ENCODE assay signal across 17 cellular contexts in genomic region chr12:89575405-89575804, GRCh38. TPM values are rescaled to one million over a fixed set of nuclear protein-coding genes. Genes with fewer than 3 reads are reported as not detected.
A peak's percentile ranks its signal among the peaks of the same experiment; 100 is the strongest.
DNase-seq lines count a peak whose midpoint lies in the region; ATAC-seq and TF ChIP-seq lines count a peak whose summit lies in the region.
"Had no signal": no experiment of that assay in that cellular context is flagged by ENCODE, and none has a peak within 500 bp of the region (broad histone marks: within the 10 kb centered on the region; RNA-seq: fewer than 3 reads in every experiment).

No MANE protein-coding gene starts in this region.

- H3K9ac ChIP-seq in mesenchymal stem cell (ENCODE audit: low read length), result peak overlapping the region; percentile 37

- no peaks in the 10 kb centered on the region for H3K36me3 Mint-ChIP-seq in HFFc6 (ENCODE audit: low read depth)
- no peaks in the 10 kb centered on the region for H3K36me3 Mint-ChIP-seq in activated naive CD8-positive, alpha-beta T cell treated with anti-CD3 and anti-CD28 coated beads for 36 hours
- H3K36me3 Mint-ChIP-seq: CD14-positive monocyte had no signal

- no peaks in the 10 kb centered on the region for H3K79me1 ChIP-seq in mesenchymal stem cell (replicated peaks; ENCODE audit: low read length, poor library complexity, severe bottlenecking)

- peak; percentile 45 for ATAC-seq in SK-N-SH treated with all-trans-retinoic acid at 6 μM for 48 hours

- H3K4me3 Mint-ChIP-seq in HFFc6, result peak overlapping the region; percentile 17
- no peak overlapping the region for H3K4me3 Mint-ChIP-seq in activated naive CD8-positive, alpha-beta T cell treated with anti-CD3 and anti-CD28 coated beads for 36 hours
- H3K4me3 Mint-ChIP-seq: CD14-positive monocyte had no signal

- H3K4me1 Mint-ChIP-seq in HFFc6 (ENCODE audit: low read depth), result peaks cover 63% of the 10 kb centered on the region
- peaks cover 2% of the 10 kb centered on the region for H3K4me1 Mint-ChIP-seq in activated naive CD8-positive, alpha-beta T cell treated with anti-CD3 and anti-CD28 coated beads for 36 hours

- no peak overlapping the region for H2BK12ac ChIP-seq in mesenchymal stem cell (ENCODE audit: low read length in 2 of 2)

- H4K8ac ChIP-seq in mesenchymal stem cell (ENCODE audit: low read length), result no peak overlapping the region

- no peak overlapping the region for H2BK15ac ChIP-seq in mesenchymal stem cell (ENCODE audit: low read depth, poor library complexity, severe bottlenecking)

- no peak overlapping the region for H2BK5ac ChIP-seq in mesenchymal stem cell (ENCODE audit: low read depth, low read length, poor library complexity, severe bottlenecking)

- no peak for TF ChIP-seq EP300 in sigmoid colon (IDR thresholded peaks at IDR 0.05)

- no peak for TF ChIP-seq POLR2A in sigmoid colon (IDR thresholded peaks at IDR 0.05)

- H3K27ac Mint-ChIP-seq in HFFc6, result no peak overlapping the region; the same call in 1 of the 2 replicates
- no peak overlapping the region for H3K27ac Mint-ChIP-seq in activated naive CD8-positive, alpha-beta T cell treated with anti-CD3 and anti-CD28 coated beads for 36 hours
- H3K27ac Mint-ChIP-seq: CD14-positive monocyte had no signal

- no peak overlapping the region for H3K23ac ChIP-seq in mesenchymal stem cell (ENCODE audit: low read length in 2 of 2)

- no peaks in the 10 kb centered on the region for H3K9me3 ChIP-seq in mesenchymal stem cell (ENCODE audit: control insufficient read depth, low read length)
- H3K9me3 ChIP-seq in sigmoid colon, result no peaks in the 10 kb centered on the region
- H3K9me3 ChIP-seq: Caco-2 had no signal

- no peak overlapping the region for H3K4ac ChIP-seq in mesenchymal stem cell (ENCODE audit: low read depth in 1 of 2, low read length in 2 of 2)

- H3K9me3 Mint-ChIP-seq in HFFc6, result no peaks in the 10 kb centered on the region
- H3K9me3 Mint-ChIP-seq in activated naive CD8-positive, alpha-beta T cell treated with anti-CD3 and anti-CD28 coated beads for 36 hours, result no peaks in the 10 kb centered on the region

- intact Hi-C loops in sigmoid colon (cut with DNase I), result no loop called here

- H3K36me3 ChIP-seq in mesenchymal stem cell (ENCODE audit: control insufficient read depth in 1 of 2, insufficient read depth in 2 of 2, low read depth in 1 of 2, low read length in 2 of 2), result no peaks in the 10 kb centered on the region
- no peaks in the 10 kb centered on the region for H3K36me3 ChIP-seq in sigmoid colon

- H2BK120ac ChIP-seq in mesenchymal stem cell (ENCODE audit: low read depth, low read length), result no peak overlapping the region

- H3K4me1 ChIP-seq in mesenchymal stem cell (ENCODE audit: control insufficient read depth, insufficient read depth, low read depth, low read length), result no peaks in the 10 kb centered on the region
- H3K4me1 ChIP-seq in sigmoid colon, result peaks cover 0 to 6% (median 0%) of the 10 kb centered on the region in 4 donors

- H3K4me3 ChIP-seq in AG10803 (ENCODE audit: low read length), result no peak overlapping the region
- no peak overlapping the region for H3K4me3 ChIP-seq in mesenchymal stem cell (ENCODE audit: insufficient read depth in 1 of 2, low read depth in 1 of 2, low read length in 2 of 2)
- no peak overlapping the region for H3K4me3 ChIP-seq in sigmoid colon

- H3K27me3 Mint-ChIP-seq in HFFc6 (ENCODE audit: insufficient read depth), result peaks cover 3% of the 10 kb centered on the region; the same call in 1 of the 2 replicates
- no peaks in the 10 kb centered on the region for H3K27me3 Mint-ChIP-seq in activated naive CD8-positive, alpha-beta T cell treated with anti-CD3 and anti-CD28 coated beads for 36 hours

- no peak overlapping the region for H3K18ac ChIP-seq in mesenchymal stem cell (ENCODE audit: low read depth in 1 of 2, low read length in 2 of 2)

- no peak overlapping the region for H2AFZ ChIP-seq in mesenchymal stem cell (ENCODE audit: low read depth, low read length)

- peak overlapping the region; percentile 46 for H3K27ac ChIP-seq in mesenchymal stem cell (ENCODE audit: low read length, poor library complexity, severe bottlenecking)
- no peak overlapping the region for H3K27ac ChIP-seq in sigmoid colon

- H2AK5ac ChIP-seq in mesenchymal stem cell (ENCODE audit: low read length, severe bottlenecking), result no peak overlapping the region

- H3K4me2 ChIP-seq in mesenchymal stem cell (ENCODE audit: low read length, poor library complexity, severe bottlenecking), result no peak overlapping the region

- 36% methylated on average over 1 of the region's 1 CpG for WGBS in mesenchymal stem cell
- 65 to 80% methylated on average over 1 of the region's 1 CpG for WGBS in sigmoid colon, 2 donors

- TF ChIP-seq CTCF in AG10803 (conservative IDR thresholded peaks at IDR 0.05; ENCODE audit: low read length) (no peak), HFFc6 (IDR thresholded peaks at IDR 0.05) (no peak), sigmoid colon (IDR thresholded peaks at IDR 0.05) (no peak)

- H3K27me3 ChIP-seq in mesenchymal stem cell (ENCODE audit: control insufficient read depth in 1 of 2, insufficient read depth in 1 of 2, low read length in 2 of 2) (no peaks in the 10 kb centered on the region), sigmoid colon (no peaks in the 10 kb centered on the region)

- H3K14ac ChIP-seq in mesenchymal stem cell (ENCODE audit: low read length in 2 of 2), result no peak overlapping the region

- H4K91ac ChIP-seq in mesenchymal stem cell (ENCODE audit: low read length), result no peak overlapping the region

- DNase-seq in AG10803 (ENCODE audit: low read depth), result peak; percentile 33
- no peak for DNase-seq in HFFc6
- DNase-seq in mesenchymal stem cell, result peak; percentile 20
- DNase-seq in nucleus accumbens (lab: John Stamatoyannopoulos, UW), result no peak
- no peak for DNase-seq in hepatic stellate cell (ENCODE audit: low spot score)
- no peak for DNase-seq in activated naive CD8-positive, alpha-beta T cell treated with anti-CD3 and anti-CD28 coated beads for 36 hours
- DNase-seq in sigmoid colon, result no peak
- DNase-seq: Caco-2; DMS53; GOT3; NCI-H1436; NCI-H2029 treated with DMSO at 0.1 percent for 48 hours; NCI-H2227 treated with DMSO at 0.1 percent for 48 hours; NCI-H526 treated with DMSO at 0.1 percent for 48 hours; NK-92 treated with Interleukin-12 subunit alpha and Interleukin-12 subunit beta, amount 100 ng/mL, for 24 hours had no signal

TF ChIP-seq in SK-N-SH treated with all-trans-retinoic acid at 6 μM for 48 hours, 23 proteins besides CTCF, POLR2A, EP300 and RAD21:
- TF ChIP-seq OSR1 (CRISPR knock-in tag; IDR thresholded peaks at IDR 0.05), result no peak
- TF ChIP-seq ISL1 (CRISPR knock-in tag; IDR thresholded peaks at IDR 0.05), result peak; percentile 36; the same call in 1 of the 2 replicates

RNA-seq across cellular contexts. Expression of gene POC1B, which starts 49.6 kb away (rescaled TPM):
- total RNA-seq in HFFc6 (2021; fragmentation: NEBNext Ultra II Directional; extraction: Animal tissue kit (Norgen Biotek cat#: 25700)), result 10 to 100 TPM; 10.4 to 12.6 (median 11.1) TPM
- 6.7 TPM for polyA plus RNA-seq in mesenchymal stem cell (2013, experiment 1 of 2)
- polyA plus RNA-seq in mesenchymal stem cell (2013, experiment 2 of 2), result 6.9 TPM
- total RNA-seq in activated naive CD8-positive, alpha-beta T cell treated with anti-CD3 and anti-CD28 coated beads for 36 hours, result 10 to 100 TPM; 18.8 to 19.2 TPM
- 10 to 100 TPM; 14.1 to 29.1 (median 26.0) TPM for total RNA-seq in sigmoid colon
- polyA plus RNA-seq in sigmoid colon, result 10 to 100 TPM; 12.5 to 31.7 (median 28.8) TPM

RNA-seq across cellular contexts. Expression of gene GALNT4, which starts 50.8 kb away (rescaled TPM):
- total RNA-seq in HFFc6 (2021; fragmentation: NEBNext Ultra II Directional; extraction: Animal tissue kit (Norgen Biotek cat#: 25700)), result 1 to 10 TPM; 6.9 to 8.1 (median 7.4) TPM
- 4.8 TPM for polyA plus RNA-seq in mesenchymal stem cell (2013, experiment 1 of 2)
- polyA plus RNA-seq in mesenchymal stem cell (2013, experiment 2 of 2), result 4.8 TPM
- 1 to 10 TPM; 5.4 to 5.7 TPM for total RNA-seq in activated naive CD8-positive, alpha-beta T cell treated with anti-CD3 and anti-CD28 coated beads for 36 hours
- total RNA-seq in sigmoid colon, result 1 to 10 TPM; 3.4 to 4.8 (median 4.3) TPM
- 10 to 100 TPM in 1 of 3 donors, 1 to 10 TPM in 2; 3.6 to 14.6 (median 4.9) TPM for polyA plus RNA-seq in sigmoid colon

Comparison
In these comparisons a context has a peak if more than half of its experiments do, and no peak if none do; other contexts are left out.
1. DNase-seq: peak in AG10803 (single experiment) and mesenchymal stem cell (single experiment); none in HFFc6 (single experiment), nucleus accumbens (0 of 56), hepatic stellate cell (single experiment), activated naive CD8-positive, alpha-beta T cell treated with anti-CD3 and anti-CD28 coated beads for 36 hours (single experiment) and sigmoid colon (single experiment).